In the genomic region with DNA sequence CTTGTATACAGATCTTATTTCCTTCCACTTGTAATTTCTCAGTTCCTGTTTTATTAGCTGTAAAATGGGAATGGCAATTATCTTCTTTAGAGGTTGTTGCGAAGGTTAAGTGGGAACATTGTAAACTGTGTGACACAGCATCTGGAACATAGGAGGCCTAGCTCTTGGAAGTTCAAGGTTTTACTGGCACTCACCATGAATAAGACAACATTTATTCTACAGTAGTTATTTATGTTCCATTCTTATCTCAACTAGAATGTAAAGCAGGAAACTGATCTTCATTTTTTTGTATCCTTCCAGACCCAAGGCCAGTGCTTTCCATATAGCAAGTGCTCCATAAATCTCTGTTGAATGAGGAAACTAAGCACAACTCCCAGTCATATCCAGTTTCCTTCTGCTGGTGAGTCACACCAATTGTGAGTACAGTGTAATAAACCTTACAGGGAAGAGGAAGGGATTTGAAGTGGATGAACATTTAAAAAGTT, we compare ENCODE assay signal across 8 cellular contexts. TPM values are rescaled to one million over a fixed set of nuclear protein-coding genes. Genes with fewer than 3 reads are reported as not detected.
DNase-seq lines count a peak whose midpoint lies in the region; ATAC-seq, FAIRE-seq and TF ChIP-seq lines count a peak whose summit lies in the region.

No MANE protein-coding gene starts in this region.

- H2AFZ ChIP-seq in ACC112 (ENCODE audit: low read length, unreplicated experiment) (no peak overlapping the region), SU-DHL-6 (ENCODE audit: low read depth, low read length, severe bottlenecking) (no peak overlapping the region)

- H3K4me1 ChIP-seq in ACC112 (ENCODE audit: control insufficient read depth, insufficient read depth, low read length, unreplicated experiment) (peaks cover 25% of the 10 kb centered on the region), gastrocnemius medialis (peaks cover 23 to 27% of the 10 kb centered on the region in 2 donors)

- peak; percentile 51 to 57 for ATAC-seq in gastrocnemius medialis
- no peak for ATAC-seq in GM18907 (IDR thresholded peaks at IDR 0.05; ENCODE audit: unreplicated experiment)

- H3K4me3 ChIP-seq in ACC112 (ENCODE audit: low read depth, low read length) = peak overlapping the region; percentile 92
- peak overlapping the region; percentile 74 for H3K4me3 ChIP-seq in SU-DHL-6 (ENCODE audit: insufficient read depth, low read length, poor library complexity, severe bottlenecking)
- H3K4me3 ChIP-seq in fibroblast of pulmonary artery (replicated peaks; ENCODE audit: low read depth, low read length) = peak overlapping the region; percentile 86
- peak overlapping the region; percentile 83 to 99 (median 93) for H3K4me3 ChIP-seq in gastrocnemius medialis

- H3K36me3 ChIP-seq in ACC112 (ENCODE audit: insufficient read depth, low read length) = peaks cover 22% of the 10 kb centered on the region
- H3K36me3 ChIP-seq in SU-DHL-6 (ENCODE audit: low read length) = peaks cover under 1% of the 10 kb centered on the region; the same call in 1 of the 2 replicates
- H3K36me3 ChIP-seq in gastrocnemius medialis = peaks cover 0 to 4% of the 10 kb centered on the region in 2 donors

- H3K9me2 ChIP-seq in SU-DHL-6 (replicated peaks; ENCODE audit: insufficient read depth, low read length) = no peaks in the 10 kb centered on the region

- TF ChIP-seq CTCF in SU-DHL-6 (IDR thresholded peaks at IDR 0.05; ENCODE audit: insufficient read depth, low read length, poor library complexity, severe bottlenecking) (no peak), fibroblast of pulmonary artery (IDR thresholded peaks at IDR 0.05; ENCODE audit: low read length, missing control alignments) (no peak), gastrocnemius medialis (IDR thresholded peaks at IDR 0.05 in 4 of 5, conservative IDR thresholded peaks at IDR 0.05 in 1 of 5) (no peak)

- TF ChIP-seq POLR2A in GM12891 (IDR thresholded peaks at IDR 0.05; ENCODE audit: low read depth, low read length) (no peak), gastrocnemius medialis (IDR thresholded peaks at IDR 0.05) (no peak)

- peak overlapping the region; percentile 70 for H3K4me2 ChIP-seq in SU-DHL-6 (ENCODE audit: low read depth, low read length, poor library complexity, severe bottlenecking)

- in situ Hi-C loops in gastrocnemius medialis (cut with MboI; ENCODE audit: low sequenced_read_pairs in 4 of 4) = loop anchor here in 1 of 4 donors (25.0 kb wide), 1 partner anchor 588 kb away; the partner anchor contains the start of gene SSX2IP

- intact Hi-C loops in gastrocnemius medialis (cut with DNase I; ENCODE audit: low total_unique reads) = loop anchor here (1.0 to 5.0 kb wide), 2 partner anchors 16 to 73 kb away; partner anchors contain the start of genes C1orf52 and SYDE2

- H3F3A ChIP-seq in SU-DHL-6 (ENCODE audit: insufficient read depth) = peaks cover 12% of the 10 kb centered on the region

- H3K79me2 ChIP-seq in ACC112 (ENCODE audit: control insufficient read depth, insufficient read depth, low read length, unreplicated experiment) = peaks cover 60% of the 10 kb centered on the region
- peaks cover 47% of the 10 kb centered on the region for H3K79me2 ChIP-seq in SU-DHL-6 (ENCODE audit: insufficient read depth, low read length)

- no peak for FAIRE-seq in GM12891 (lab: Jason Lieb, UNC)

- DNase-seq in GM12891 (ENCODE audit: insufficient read length, low spot score) = no peak
- peak; percentile 78 for DNase-seq in fibroblast of pulmonary artery (ENCODE audit: low read depth)
- DNase-seq in gastrocnemius medialis = no peak
- DNase-seq in epidermal melanocyte (ENCODE audit: insufficient read length, low spot score) = no peak
- no peak for DNase-seq in stimulated activated CD4-positive, alpha-beta T cell treated with anti-CD3 and anti-CD28 coated beads, Interleukin-1b, Interleukin-23, amount 100 ng/mL, for 48 hours

- no peaks in the 10 kb centered on the region for H3K27me3 ChIP-seq in ACC112 (ENCODE audit: insufficient read depth, low read length)
- H3K27me3 ChIP-seq in SU-DHL-6 (ENCODE audit: low read length) = no peaks in the 10 kb centered on the region
- no peaks in the 10 kb centered on the region for H3K27me3 ChIP-seq in gastrocnemius medialis

- no peaks in the 10 kb centered on the region for H3K9me3 ChIP-seq in SU-DHL-6 (ENCODE audit: insufficient read depth, low read length)
- no peaks in the 10 kb centered on the region for H3K9me3 ChIP-seq in gastrocnemius medialis

- H3K27ac ChIP-seq in ACC112 (ENCODE audit: low read depth, low read length) (peak overlapping the region; percentile 86), SU-DHL-6 (ENCODE audit: low read depth, low read length) (peak overlapping the region; percentile 77), gastrocnemius medialis (peak overlapping the region; percentile 96 to 99 (median 98))

- H4K20me1 ChIP-seq in SU-DHL-6 (ENCODE audit: low read depth, low read length) = no peaks in the 10 kb centered on the region

- H3K9ac ChIP-seq in SU-DHL-6 (ENCODE audit: low read length) = peak overlapping the region; percentile 76; the same call in 1 of the 2 replicates

TF ChIP-seq in GM12891, 5 proteins besides CTCF, POLR2A, EP300 and RAD21:
- TF ChIP-seq PAX5 (IDR thresholded peaks at IDR 0.05; ENCODE audit: insufficient read depth, low read length, severe bottlenecking) (no peak), POLR2AphosphoS5 (IDR thresholded peaks at IDR 0.05; ENCODE audit: low read depth, low read length) (no peak), SPI1 (IDR thresholded peaks at IDR 0.05; ENCODE audit: low read depth, low read length) (peak; percentile 88)

RNA-seq across cellular contexts. Expression of gene BCL10, which starts 1.4 kb away (rescaled TPM):
- polyA plus RNA-seq in GM12891 (2012; ENCODE audit: low read depth, missing spikeins) = 10.3 TPM
- total RNA-seq in gastrocnemius medialis = 1 to 10 TPM; 4.3 to 6.4 (median 5.4) TPM

RNA-seq across cellular contexts. Expression of gene C1orf52, which starts 15.5 kb away (rescaled TPM):
- polyA plus RNA-seq in GM12891 (2012; ENCODE audit: low read depth, missing spikeins) = 11.6 TPM
- 10 to 100 TPM; 11.1 to 20.8 (median 16.5) TPM for total RNA-seq in gastrocnemius medialis
